ENCODE assay signal across 11 cellular contexts in genomic region chr17:55436224-55437164, GRCh38. TPM values are rescaled to one million over a fixed set of nuclear protein-coding genes. Genes with fewer than 3 reads are reported as not detected.
DNase-seq lines count a peak whose midpoint lies in the region; ATAC-seq, FAIRE-seq and TF ChIP-seq lines count a peak whose summit lies in the region.
"Had no signal": no experiment of that assay in that cellular context is flagged by ENCODE, and none has a peak within 500 bp of the region (broad histone marks: within the 10 kb centered on the region; RNA-seq: fewer than 3 reads in every experiment).

No MANE protein-coding gene starts in this region.

- H3K36me3 ChIP-seq in OCI-LY3 (replicated peaks; ENCODE audit: low read depth, low read length) (no peaks in the 10 kb centered on the region), stomach (no peaks in the 10 kb centered on the region), heart right ventricle (no peaks in the 10 kb centered on the region)

- CTCF ChIA-PET in A549 (lab: Yijun Ruan, JAX) = interaction anchor here (0.9 to 1.9 kb wide), 4 partner anchors 15 to 78 kb away, joined by 3 to 4 read pairs (median 3); no protein-coding TSS in a partner anchor

- H3K27me3 ChIP-seq in OCI-LY3 (ENCODE audit: low read depth, low read length) (no peaks in the 10 kb centered on the region), stomach (no peaks in the 10 kb centered on the region), heart right ventricle (no peaks in the 10 kb centered on the region)

- H3K9ac ChIP-seq in OCI-LY3 (ENCODE audit: low read length) = peak overlapping the region; percentile 64; the same call in 1 of the 2 replicates

- no peak for TF ChIP-seq CTCF in A549 (IDR thresholded peaks at IDR 0.05)
- TF ChIP-seq CTCF in OCI-LY3 (IDR thresholded peaks at IDR 0.05; ENCODE audit: low read depth, low read length) = no peak
- no peak for TF ChIP-seq CTCF in stomach (IDR thresholded peaks at IDR 0.05)
- TF ChIP-seq CTCF in heart right ventricle (IDR thresholded peaks at IDR 0.05) = no peak

- intact Hi-C loops in stomach (cut with DNase I; ENCODE audit: low total_unique reads) = no loop called here
- intact Hi-C loops in heart right ventricle (cut with DNase I) = no loop called here

- H3K4me1 ChIP-seq in A549 = peaks cover 59% of the 10 kb centered on the region
- H3K4me1 ChIP-seq in OCI-LY3 (ENCODE audit: low read length) = peaks cover 53% of the 10 kb centered on the region
- peaks cover 16 to 45% (median 22%) of the 10 kb centered on the region in 4 donors for H3K4me1 ChIP-seq in stomach
- H3K4me1 ChIP-seq in heart right ventricle = peaks cover 0 to 40% (median 0%) of the 10 kb centered on the region in 9 donors

- no peaks in the 10 kb centered on the region for H4K20me1 ChIP-seq in OCI-LY3 (ENCODE audit: insufficient read depth, low read length)

- POLR2A ChIA-PET in A549 (lab: Yijun Ruan, JAX) = interaction anchor here (0.6 kb wide), 1 partner anchor 14 kb away, joined by 3 read pairs; no protein-coding TSS in a partner anchor

- H3K27ac ChIP-seq in A549 (peak overlapping the region; percentile 46 to 70; a peak in 5 of 6 replicates), OCI-LY3 (ENCODE audit: low read length) (peak overlapping the region; percentile 86), stomach (no peak overlapping the region), heart right ventricle (no peak overlapping the region)
- H3K27ac ChIP-seq: epithelial cell of prostate had no signal

- H3K9me3 ChIP-seq in A549 = no peaks in the 10 kb centered on the region
- no peaks in the 10 kb centered on the region for H3K9me3 ChIP-seq in OCI-LY3 (ENCODE audit: insufficient read depth, low read length)
- no peaks in the 10 kb centered on the region for H3K9me3 ChIP-seq in stomach
- H3K9me3 ChIP-seq in heart right ventricle = no peaks in the 10 kb centered on the region

- no peak for ATAC-seq in A549
- peak; percentile 14 for ATAC-seq in GM18873 (IDR thresholded peaks at IDR 0.05; ENCODE audit: low FRiP score, unreplicated experiment)
- peak; percentile 8 for ATAC-seq in HG02798 (IDR thresholded peaks at IDR 0.05; ENCODE audit: poor library complexity, unreplicated experiment)
- ATAC-seq in heart right ventricle = no peak

- WGBS in A549 (ENCODE audit: missing lambda C conversion rate) = 94% methylated on average over 4 of the region's 4 CpGs
- WGBS in stomach, 5 donors = 93 to 96% (median 95%) methylated on average over 4 of the region's 4 CpGs
- 94 to 95% methylated on average over 4 of the region's 4 CpGs for WGBS in heart right ventricle, 2 donors

- DNase-seq in A549 (ENCODE audit: low read depth in 1 of 2, low spot score in 1 of 2) (no peak), foreskin melanocyte (no peak), stomach (no peak), NCI-H2196 (lab: John Stamatoyannopoulos, UW; ENCODE audit: unreplicated experiment) (no peak), heart right ventricle (no peak)
- DNase-seq: activated CD4-positive, alpha-beta T cell treated with anti-CD3 and anti-CD28 coated beads for 4 hours had no signal

- H3K4me3 ChIP-seq in A549 = no peak overlapping the region
- H3K4me3 ChIP-seq in OCI-LY3 (ENCODE audit: low read length) = peak overlapping the region; percentile 64
- H3K4me3 ChIP-seq in stomach = no peak overlapping the region
- no peak overlapping the region for H3K4me3 ChIP-seq in heart right ventricle

- TF ChIP-seq EP300 in A549 (IDR thresholded peaks at IDR 0.05) (no peak), stomach (IDR thresholded peaks at IDR 0.05) (no peak)

- no peak overlapping the region for H2AFZ ChIP-seq in OCI-LY3 (ENCODE audit: low read depth, low read length)

- TF ChIP-seq POLR2A in A549 (IDR thresholded peaks at IDR 0.05; ENCODE audit: low read length) = no peak
- TF ChIP-seq POLR2A in stomach (IDR thresholded peaks at IDR 0.05) = no peak

- H3K4me2 ChIP-seq in A549 = no peak overlapping the region
- peak overlapping the region; percentile 85 for H3K4me2 ChIP-seq in OCI-LY3 (ENCODE audit: low read length)

- no peaks in the 10 kb centered on the region for H3K79me2 ChIP-seq in OCI-LY3 (ENCODE audit: low read length)

- no peak for TF ChIP-seq RAD21 in A549 (conservative IDR thresholded peaks at IDR 0.05 in 1 of 2, IDR thresholded peaks at IDR 0.05 in 1 of 2)

- FAIRE-seq in A549 (lab: Jason Lieb, UNC) = no peak
- FAIRE-seq: RCC 7860 had no signal

TF ChIP-seq in A549, 52 proteins besides CTCF, POLR2A, EP300 and RAD21:
- TF ChIP-seq MYC (IDR thresholded peaks at IDR 0.05; ENCODE audit: borderline replicate concordance, low read length) (no peak), GATA3 (IDR thresholded peaks at IDR 0.05; ENCODE audit: borderline replicate concordance) (no peak), BHLHE40 (IDR thresholded peaks at IDR 0.05; ENCODE audit: low read depth, low read length) (no peak), FOXS1 (CRISPR knock-in tag; IDR thresholded peaks at IDR 0.05) (no peak), MAFK (IDR thresholded peaks at IDR 0.05; ENCODE audit: partially characterized antibody) (no peak), ZNF302 (CRISPR knock-in tag; IDR thresholded peaks at IDR 0.05) (no peak), FOSL2 (IDR thresholded peaks at IDR 0.05) (no peak), FOSL2 (CRISPR knock-in tag; IDR thresholded peaks at IDR 0.05) (no peak), EHF (CRISPR knock-in tag; IDR thresholded peaks at IDR 0.05) (no peak), CHD4 (IDR thresholded peaks at IDR 0.05; ENCODE audit: borderline replicate concordance) (no peak), NR3C1 (IDR thresholded peaks at IDR 0.05) (no peak), RFX5 (IDR thresholded peaks at IDR 0.05) (no peak), CEBPB (IDR thresholded peaks at IDR 0.05) (no peak), ZFP36 (IDR thresholded peaks at IDR 0.05; ENCODE audit: borderline replicate concordance, partially characterized antibody) (no peak), E2F6 (IDR thresholded peaks at IDR 0.05; ENCODE audit: borderline replicate concordance, low read depth) (no peak)
- TF ChIP-seq, protein P1, sequence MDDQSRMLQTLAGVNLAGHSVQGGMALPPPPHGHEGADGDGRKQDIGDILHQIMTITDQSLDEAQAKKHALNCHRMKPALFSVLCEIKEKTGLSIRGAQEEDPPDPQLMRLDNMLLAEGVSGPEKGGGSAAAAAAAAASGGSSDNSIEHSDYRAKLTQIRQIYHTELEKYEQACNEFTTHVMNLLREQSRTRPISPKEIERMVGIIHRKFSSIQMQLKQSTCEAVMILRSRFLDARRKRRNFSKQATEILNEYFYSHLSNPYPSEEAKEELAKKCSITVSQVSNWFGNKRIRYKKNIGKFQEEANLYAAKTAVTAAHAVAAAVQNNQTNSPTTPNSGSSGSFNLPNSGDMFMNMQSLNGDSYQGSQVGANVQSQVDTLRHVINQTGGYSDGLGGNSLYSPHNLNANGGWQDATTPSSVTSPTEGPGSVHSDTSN (IDR thresholded peaks at IDR 0.05) = no peak

RNA-seq across cellular contexts. Expression of gene MMD, which starts 14.9 kb away (rescaled TPM):
- 50.9 and 54.7 TPM in 2 replicates for polyA plus RNA-seq in A549 (2011; rRNA removed)
- 15.3 and 22.2 TPM in 2 replicates for polyA plus RNA-seq in A549 (2012; cell fraction: cytosol; rRNA removed)
- 8.6 and 12.5 TPM in 2 replicates for polyA plus RNA-seq in A549 (2012; cell fraction: nucleus; rRNA removed)
- polyA plus RNA-seq in A549 (2017; fragmentation: RNase III; extraction: RNeasy Plus Mini Kit Qiagen cat#74134 plus additional on column Dnase treatment) = 16.9 to 25.9 TPM (median 22.5 TPM) in 3 replicates
- polyA minus RNA-seq in A549 (2011; rRNA and poly(A)+ RNA removed) = 24.2 and 38.4 TPM in 2 replicates
- 10 to 100 TPM in 4 of 5 donors, 1 to 10 TPM in 1; 3.1 to 65.3 (median 11.9) TPM for total RNA-seq in stomach
- polyA plus RNA-seq in stomach = 10 to 100 TPM in 2 of 3 donors, 1 to 10 TPM in 1; 4.9 to 18.8 (median 13.1) TPM
- total RNA-seq in heart right ventricle = 10 to 100 TPM in 6 of 10 donors, 1 to 10 TPM in 4; 6.7 to 20.8 (median 11.4) TPM
- 1 to 10 TPM; 6.4 to 9.7 TPM for polyA plus RNA-seq in heart right ventricle

Comparison
In these comparisons a context has a peak if more than half of its experiments do, and no peak if none do; other contexts are left out.
1. ATAC-seq: peak in GM18873 (single experiment) and HG02798 (single experiment); none in A549 (0 of 2) and heart right ventricle (0 of 8).
2. H3K27ac ChIP-seq: peak in A549 (2 of 2) and OCI-LY3 (single experiment); none in stomach (0 of 5) and heart right ventricle (0 of 10).